In the genomic region with DNA sequence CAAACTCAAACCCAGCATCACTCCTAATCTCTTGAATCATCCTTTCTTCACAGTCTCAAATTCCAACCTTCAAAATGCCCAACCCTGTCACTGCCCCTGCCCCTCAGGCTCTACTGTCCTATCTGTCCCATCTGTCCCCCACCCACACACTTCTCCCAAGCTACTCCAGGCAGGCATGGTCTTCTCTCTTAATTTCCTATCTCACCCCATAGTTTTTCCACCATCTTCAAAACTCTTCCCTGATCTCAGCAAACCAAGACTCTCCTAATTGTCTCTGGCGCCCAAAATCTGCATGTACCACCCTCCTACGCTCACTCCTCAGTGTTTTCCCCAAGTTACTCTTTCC, we compare ENCODE assay signal across 8 cellular contexts. TPM values are rescaled to one million over a fixed set of nuclear protein-coding genes. Genes with fewer than 3 reads are reported as not detected.
DNase-seq lines count a peak whose midpoint lies in the region; ATAC-seq and TF ChIP-seq lines count a peak whose summit lies in the region.

No MANE protein-coding gene starts in this region.

- intact Hi-C loops in HCT116 (cut with micrococcal nuclease) = loop anchor here (5.0 kb wide), 1 partner anchor 86 kb away; no protein-coding TSS in a partner anchor
- intact Hi-C loops in activated T-helper 1 cell treated with anti-CD3 and anti-CD28 coated beads, Interleukin-12 subunit alpha, Interleukin-12 subunit beta, Interleukin-2, Interleukin-4 antibody, amounts not matched to agents 30 ng/mL and 10 ng/mL and 1 ng/mL, durations not matched to agents 14 hours and 24 hours and 36 hours (cut with micrococcal nuclease) = loop anchor here (1.0 to 5.0 kb wide), 3 partner anchors 16 to 229 kb away; no protein-coding TSS in a partner anchor

- peak overlapping the region; percentile 90 for H3K4me3 Mint-ChIP-seq in activated T-helper 1 cell treated with anti-CD3 and anti-CD28 coated beads, Interleukin-12 subunit alpha, Interleukin-12 subunit beta, Interleukin-2, Interleukin-4 antibody, amounts not matched to agents 30 ng/mL and 10 ng/mL and 1 ng/mL, durations not matched to agents 14 hours and 24 hours and 36 hours
- peak overlapping the region; percentile 85 for H3K4me3 Mint-ChIP-seq in stimulated activated memory B cell treated with anti-CD40 and anti-IgM and Interleukin-4, amounts not matched to agents 10 μg/mL and 1 μg/mL and 100 μg/mL, for 72 hours

- H3K79me2 ChIP-seq in HCT116 (ENCODE audit: insufficient read depth, low read length) = peaks cover 25% of the 10 kb centered on the region

- H3K27me3 Mint-ChIP-seq in activated T-helper 1 cell treated with anti-CD3 and anti-CD28 coated beads, Interleukin-12 subunit alpha, Interleukin-12 subunit beta, Interleukin-2, Interleukin-4 antibody, amounts not matched to agents 30 ng/mL and 10 ng/mL and 1 ng/mL, durations not matched to agents 14 hours and 24 hours and 36 hours (ENCODE audit: insufficient read depth) = no peaks in the 10 kb centered on the region
- H3K27me3 Mint-ChIP-seq in stimulated activated memory B cell treated with anti-CD40 and anti-IgM and Interleukin-4, amounts not matched to agents 10 μg/mL and 1 μg/mL and 100 μg/mL, for 72 hours = no peaks in the 10 kb centered on the region

- TF ChIP-seq CTCF in HCT116 (IDR thresholded peaks at IDR 0.05 in 2 of 3, conservative IDR thresholded peaks at IDR 0.05 in 1 of 3; ENCODE audit: borderline replicate concordance in 1 of 3, insufficient read depth in 1 of 3, low read depth in 2 of 3, low read length in 2 of 3) = no peak

- no peak for TF ChIP-seq POLR2A in HCT116 (IDR thresholded peaks at IDR 0.05; ENCODE audit: borderline replicate concordance, extremely low read depth, insufficient read depth, insufficient read length)

- no peaks in the 10 kb centered on the region for H3K36me3 ChIP-seq in HCT116 (ENCODE audit: control insufficient read depth in 1 of 2, insufficient read depth in 2 of 2, low read length in 2 of 2)
- H3K36me3 ChIP-seq in iPS-15b (ENCODE audit: control insufficient read depth, insufficient read depth, low read length) = no peaks in the 10 kb centered on the region

- H3K4me2 ChIP-seq in HCT116 (ENCODE audit: low read length) = peak overlapping the region; percentile 85

- H3K4me1 Mint-ChIP-seq in activated T-helper 1 cell treated with anti-CD3 and anti-CD28 coated beads, Interleukin-12 subunit alpha, Interleukin-12 subunit beta, Interleukin-2, Interleukin-4 antibody, amounts not matched to agents 30 ng/mL and 10 ng/mL and 1 ng/mL, durations not matched to agents 14 hours and 24 hours and 36 hours (ENCODE audit: low read depth) = peaks cover 11% of the 10 kb centered on the region
- H3K4me1 Mint-ChIP-seq in stimulated activated memory B cell treated with anti-CD40 and anti-IgM and Interleukin-4, amounts not matched to agents 10 μg/mL and 1 μg/mL and 100 μg/mL, for 72 hours = peaks cover 25% of the 10 kb centered on the region

- peak overlapping the region; percentile 57 for H3K27ac ChIP-seq in HCT116 (ENCODE audit: low read depth, low read length)

- CTCF ChIA-PET in HCT116 (lab: Charles Lee) = interaction anchor here (1.4 kb wide), 1 partner anchor 18 kb away, joined by 3 read pairs; no protein-coding TSS in a partner anchor

- POLR2A ChIA-PET in HCT116 (lab: Charles Lee) = interaction anchor here (1.0 kb wide), 1 partner anchor 18 kb away, joined by 4 read pairs; no protein-coding TSS in a partner anchor

- no peak for TF ChIP-seq RAD21 in HCT116 (IDR thresholded peaks at IDR 0.05; ENCODE audit: low read depth)

- H3K9me3 ChIP-seq in HCT116 (ENCODE audit: control insufficient read depth in 1 of 2, insufficient read depth in 1 of 2, low read depth in 1 of 2, low read length in 2 of 2) (no peaks in the 10 kb centered on the region), iPS-15b (ENCODE audit: control insufficient read depth, insufficient read depth, low read length) (no peaks in the 10 kb centered on the region)

- ATAC-seq in HCT116 (no peak), GM21717 (IDR thresholded peaks at IDR 0.05; ENCODE audit: unreplicated experiment) (no peak), HG02840 (IDR thresholded peaks at IDR 0.05; ENCODE audit: low FRiP score, unreplicated experiment) (no peak)
- peak; percentile 4 for ATAC-seq in stimulated activated memory B cell treated with anti-CD40 and anti-IgM and Interleukin-4, amounts not matched to agents 10 μg/mL and 1 μg/mL and 100 μg/mL, for 72 hours

- H3K9me3 Mint-ChIP-seq in activated T-helper 1 cell treated with anti-CD3 and anti-CD28 coated beads, Interleukin-12 subunit alpha, Interleukin-12 subunit beta, Interleukin-2, Interleukin-4 antibody, amounts not matched to agents 30 ng/mL and 10 ng/mL and 1 ng/mL, durations not matched to agents 14 hours and 24 hours and 36 hours = no peaks in the 10 kb centered on the region
- no peaks in the 10 kb centered on the region for H3K9me3 Mint-ChIP-seq in stimulated activated memory B cell treated with anti-CD40 and anti-IgM and Interleukin-4, amounts not matched to agents 10 μg/mL and 1 μg/mL and 100 μg/mL, for 72 hours

- H3K27me3 ChIP-seq in HCT116 (ENCODE audit: insufficient read depth, low read length) = no peaks in the 10 kb centered on the region
- no peaks in the 10 kb centered on the region for H3K27me3 ChIP-seq in iPS-15b (ENCODE audit: control insufficient read depth, insufficient read depth, low read length)

- no peaks in the 10 kb centered on the region for H3K9me2 ChIP-seq in HCT116 (ENCODE audit: insufficient read depth)

- no peaks in the 10 kb centered on the region for H4K20me1 ChIP-seq in HCT116 (ENCODE audit: insufficient read depth)

- peaks cover 4% of the 10 kb centered on the region for H3K36me3 Mint-ChIP-seq in activated T-helper 1 cell treated with anti-CD3 and anti-CD28 coated beads, Interleukin-12 subunit alpha, Interleukin-12 subunit beta, Interleukin-2, Interleukin-4 antibody, amounts not matched to agents 30 ng/mL and 10 ng/mL and 1 ng/mL, durations not matched to agents 14 hours and 24 hours and 36 hours (ENCODE audit: low read depth)
- no peaks in the 10 kb centered on the region for H3K36me3 Mint-ChIP-seq in stimulated activated memory B cell treated with anti-CD40 and anti-IgM and Interleukin-4, amounts not matched to agents 10 μg/mL and 1 μg/mL and 100 μg/mL, for 72 hours

- H3K4me3 ChIP-seq in HCT116 (replicated peaks in 1 of 2; ENCODE audit: low read depth in 1 of 2, low read length in 2 of 2) = peak overlapping the region; percentile 70 to 71
- peak overlapping the region; percentile 73 for H3K4me3 ChIP-seq in iPS-15b (ENCODE audit: low read depth, low read length)

- RAD21 ChIA-PET in HCT116 (lab: Charles Lee; ENCODE audit: low non-redundant PET in 1 of 2, low total read pairs in 2 of 2, uncharacterized antibody in 2 of 2, unreplicated experiment in 2 of 2) = no interaction called here

- H3K9ac ChIP-seq in HCT116 (ENCODE audit: low read length) (peak overlapping the region; percentile 75), iPS-15b (ENCODE audit: low read depth, low read length) (peak overlapping the region; percentile 67)

- no peak overlapping the region for H2AFZ ChIP-seq in HCT116 (ENCODE audit: low read depth, low read length, poor library complexity, severe bottlenecking)

- peak overlapping the region; percentile 89 for H3K27ac Mint-ChIP-seq in activated T-helper 1 cell treated with anti-CD3 and anti-CD28 coated beads, Interleukin-12 subunit alpha, Interleukin-12 subunit beta, Interleukin-2, Interleukin-4 antibody, amounts not matched to agents 30 ng/mL and 10 ng/mL and 1 ng/mL, durations not matched to agents 14 hours and 24 hours and 36 hours
- H3K27ac Mint-ChIP-seq in stimulated activated memory B cell treated with anti-CD40 and anti-IgM and Interleukin-4, amounts not matched to agents 10 μg/mL and 1 μg/mL and 100 μg/mL, for 72 hours = peak overlapping the region; percentile 90

- peaks cover 0 to 4% of the 10 kb centered on the region in 2 experiments; a peak in 1 of 4 replicates for H3K4me1 ChIP-seq in HCT116 (ENCODE audit: control insufficient read depth in 1 of 2, insufficient read depth in 2 of 2, low read length in 2 of 2)
- no peaks in the 10 kb centered on the region for H3K4me1 ChIP-seq in iPS-15b (ENCODE audit: control insufficient read depth, insufficient read depth, low read length)

- BruUV-seq in HCT116 (replicated peaks; lab: Mats Ljungman, UMichigan) = no TSS peak

- DNase-seq in HCT116 (ENCODE audit: low read depth, low spot score) (no peak), NCI-H510A (lab: John Stamatoyannopoulos, UW) (no peak), retina (no peak)
- no peak for DNase-seq in activated T-helper 1 cell treated with anti-CD3 and anti-CD28 coated beads, Interleukin-12 subunit alpha, Interleukin-12 subunit beta, Interleukin-2, Interleukin-4 antibody, amounts not matched to agents 30 ng/mL and 10 ng/mL and 1 ng/mL, durations not matched to agents 14 hours and 24 hours and 36 hours (ENCODE audit: low spot score)

TF ChIP-seq in HCT116, 20 proteins besides CTCF, POLR2A, EP300 and RAD21 (continues in another document):
- no peak for TF ChIP-seq SIN3A (IDR thresholded peaks at IDR 0.05; ENCODE audit: low read depth)
- TF ChIP-seq, protein P1, sequence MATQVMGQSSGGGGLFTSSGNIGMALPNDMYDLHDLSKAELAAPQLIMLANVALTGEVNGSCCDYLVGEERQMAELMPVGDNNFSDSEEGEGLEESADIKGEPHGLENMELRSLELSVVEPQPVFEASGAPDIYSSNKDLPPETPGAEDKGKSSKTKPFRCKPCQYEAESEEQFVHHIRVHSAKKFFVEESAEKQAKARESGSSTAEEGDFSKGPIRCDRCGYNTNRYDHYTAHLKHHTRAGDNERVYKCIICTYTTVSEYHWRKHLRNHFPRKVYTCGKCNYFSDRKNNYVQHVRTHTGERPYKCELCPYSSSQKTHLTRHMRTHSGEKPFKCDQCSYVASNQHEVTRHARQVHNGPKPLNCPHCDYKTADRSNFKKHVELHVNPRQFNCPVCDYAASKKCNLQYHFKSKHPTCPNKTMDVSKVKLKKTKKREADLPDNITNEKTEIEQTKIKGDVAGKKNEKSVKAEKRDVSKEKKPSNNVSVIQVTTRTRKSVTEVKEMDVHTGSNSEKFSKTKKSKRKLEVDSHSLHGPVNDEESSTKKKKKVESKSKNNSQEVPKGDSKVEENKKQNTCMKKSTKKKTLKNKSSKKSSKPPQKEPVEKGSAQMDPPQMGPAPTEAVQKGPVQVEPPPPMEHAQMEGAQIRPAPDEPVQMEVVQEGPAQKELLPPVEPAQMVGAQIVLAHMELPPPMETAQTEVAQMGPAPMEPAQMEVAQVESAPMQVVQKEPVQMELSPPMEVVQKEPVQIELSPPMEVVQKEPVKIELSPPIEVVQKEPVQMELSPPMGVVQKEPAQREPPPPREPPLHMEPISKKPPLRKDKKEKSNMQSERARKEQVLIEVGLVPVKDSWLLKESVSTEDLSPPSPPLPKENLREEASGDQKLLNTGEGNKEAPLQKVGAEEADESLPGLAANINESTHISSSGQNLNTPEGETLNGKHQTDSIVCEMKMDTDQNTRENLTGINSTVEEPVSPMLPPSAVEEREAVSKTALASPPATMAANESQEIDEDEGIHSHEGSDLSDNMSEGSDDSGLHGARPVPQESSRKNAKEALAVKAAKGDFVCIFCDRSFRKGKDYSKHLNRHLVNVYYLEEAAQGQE (IDR thresholded peaks at IDR 0.05; ENCODE audit: low read depth) = no peak

RNA-seq across cellular contexts. Expression of a gene that starts 0.6 kb away (rescaled TPM):
- 41.1 TPM for total RNA-seq in HCT116 (2021; ENCODE audit: unreplicated experiment)
- polyA plus RNA-seq in HCT116 (2012) = 26.6 and 31.9 TPM in 2 replicates
- 42.7 and 44.1 TPM in 2 replicates for total RNA-seq in activated T-helper 1 cell treated with anti-CD3 and anti-CD28 coated beads, Interleukin-12 subunit alpha, Interleukin-12 subunit beta, Interleukin-2, Interleukin-4 antibody, amounts not matched to agents 30 ng/mL and 10 ng/mL and 1 ng/mL, durations not matched to agents 14 hours and 24 hours and 36 hours
